Comparison of ENCODE assay signal across 21 cellular contexts in the genomic region with DNA sequence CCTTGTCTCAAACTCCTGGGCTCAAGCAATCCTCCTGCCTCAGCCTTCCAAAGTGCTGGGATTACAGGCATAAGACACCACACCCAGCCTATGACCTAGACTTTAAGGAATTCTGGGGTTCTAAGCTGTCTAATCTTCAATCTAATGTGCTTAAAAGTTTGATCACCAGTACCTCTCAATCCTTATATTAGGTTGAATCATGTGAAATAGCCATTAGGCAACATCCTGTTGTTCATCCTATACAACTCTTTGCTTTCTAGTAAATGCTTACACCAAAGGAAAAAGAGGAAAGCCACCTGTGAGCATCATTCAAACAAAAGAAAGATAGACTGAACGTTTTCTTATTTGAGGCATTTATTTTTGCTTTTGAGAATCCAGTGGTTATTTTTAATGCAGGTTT. TPM values are rescaled to one million over a fixed set of nuclear protein-coding genes. Genes with fewer than 3 reads are reported as not detected.
A peak's percentile ranks its signal among the peaks of the same experiment; 100 is the strongest.
DNase-seq lines count a peak whose midpoint lies in the region; ATAC-seq, FAIRE-seq and TF ChIP-seq lines count a peak whose summit lies in the region.
"Had no signal": no experiment of that assay in that cellular context is flagged by ENCODE, and none has a peak within 500 bp of the region (broad histone marks: within the 10 kb centered on the region; RNA-seq: fewer than 3 reads in every experiment).

No MANE protein-coding gene starts in this region.

- ATAC-seq in gastrocnemius medialis = no peak
- no peak for ATAC-seq in HG02678 (IDR thresholded peaks at IDR 0.05; ENCODE audit: unreplicated experiment)
- ATAC-seq in GM18868 (IDR thresholded peaks at IDR 0.05; ENCODE audit: unreplicated experiment) = no peak
- ATAC-seq: GM12878, K562 had no signal

- no peak for TF ChIP-seq POLR2A in gastrocnemius medialis (IDR thresholded peaks at IDR 0.05)

- H3K27ac Mint-ChIP-seq in chondrocyte (ENCODE audit: unreplicated experiment) = no peak overlapping the region
- H3K27ac Mint-ChIP-seq: B cell had no signal

- H3K36me3 ChIP-seq in HEK293 (ENCODE audit: control insufficient read depth in 2 of 2, insufficient read depth in 1 of 2, low read length in 2 of 2) (no peaks in the 10 kb centered on the region), bronchial epithelial cell (ENCODE audit: control insufficient read depth, insufficient read depth, low read length) (no peaks in the 10 kb centered on the region), gastrocnemius medialis (peaks cover 0 to 72% of the 10 kb centered on the region in 2 donors)

- TF ChIP-seq CTCF in HEK293 (tag by site-specific recombination; IDR thresholded peaks at IDR 0.05) = no peak
- TF ChIP-seq CTCF in bronchial epithelial cell (IDR thresholded peaks at IDR 0.05; ENCODE audit: insufficient read depth, low read length, severe bottlenecking) = no peak
- TF ChIP-seq CTCF in gastrocnemius medialis (IDR thresholded peaks at IDR 0.05 in 4 of 5, conservative IDR thresholded peaks at IDR 0.05 in 1 of 5) = no peak
- no peak for TF ChIP-seq CTCF in chondrocyte (IDR thresholded peaks at IDR 0.05)

- in situ Hi-C loops in gastrocnemius medialis (cut with MboI; ENCODE audit: low sequenced_read_pairs in 4 of 4) = no loop called here

- POLR2A ChIA-PET in HEK293 (lab: Yijun Ruan, JAX) = no interaction called here

- no peaks in the 10 kb centered on the region for H3K4me1 Mint-ChIP-seq in chondrocyte (ENCODE audit: low read depth)

- H3K4me1 ChIP-seq in HEK293 (ENCODE audit: control insufficient read depth, insufficient read depth, low read length) (0 out of 2 replicates have a peak, but pooled peaks cover 5% of the 10 kb centered on the region), gastrocnemius medialis (no peaks in the 10 kb centered on the region)

- H3K36me3 Mint-ChIP-seq in chondrocyte (ENCODE audit: low read depth) = no peaks in the 10 kb centered on the region

- CTCF ChIA-PET in HEK293 (lab: Yijun Ruan, JAX) = interaction anchor here (2.1 kb wide), 1 partner anchor 20 kb away, joined by 11 read pairs; no protein-coding TSS in a partner anchor

- H3K27ac ChIP-seq in HEK293 (ENCODE audit: extremely low read depth, low read depth, low read length) (no peak overlapping the region), gastrocnemius medialis (peak overlapping the region; percentile 21 to 49 (median 36))

- DNase-seq in ELR (ENCODE audit: low read depth) = peak; percentile 62
- peak; percentile 63 for DNase-seq in bronchial epithelial cell (ENCODE audit: low read depth)
- DNase-seq in gastrocnemius medialis = no peak
- no peak for DNase-seq in chondrocyte (ENCODE audit: low spot score)
- DNase-seq: COR-L47, DMS 273 treated with DMSO at 0.1 percent for 48 hours, DND-41, GF-D8, H7, NCI-H1105 treated with DMSO at 0.1 percent for 48 hours, NCI-H1694, OCI-M1, RPMI8226, T-helper 1 cell had no signal

- intact Hi-C loops in gastrocnemius medialis (cut with DNase I; ENCODE audit: low total_unique reads) = no loop called here

- no peaks in the 10 kb centered on the region for H3K27me3 Mint-ChIP-seq in chondrocyte (ENCODE audit: low read depth)
- H3K27me3 Mint-ChIP-seq: B cell had no signal

- no peaks in the 10 kb centered on the region for H3K9me3 Mint-ChIP-seq in chondrocyte (ENCODE audit: low read depth)

- no peak overlapping the region for H3K4me3 Mint-ChIP-seq in chondrocyte (ENCODE audit: unreplicated experiment)
- H3K4me3 Mint-ChIP-seq: B cell had no signal

- H3K9me3 ChIP-seq in HEK293 (ENCODE audit: control insufficient read depth, insufficient read depth, low read depth, low read length) (no peaks in the 10 kb centered on the region), gastrocnemius medialis (no peaks in the 10 kb centered on the region)

- H3K4me3 ChIP-seq in HEK293 (ENCODE audit: low read depth, low read length) (no peak overlapping the region), bronchial epithelial cell (ENCODE audit: low read depth, low read length) (no peak overlapping the region), gastrocnemius medialis (no peak overlapping the region)
- H3K4me3 ChIP-seq: GM12878, K562 had no signal

- FAIRE-seq in bronchial epithelial cell (lab: Jason Lieb, UNC) = no peak
- FAIRE-seq: GM12878, GM19239, K562 had no signal

- H3K27me3 ChIP-seq in bronchial epithelial cell (ENCODE audit: control insufficient read depth, insufficient read depth, low read length) (no peaks in the 10 kb centered on the region), gastrocnemius medialis (no peaks in the 10 kb centered on the region)

TF ChIP-seq in HEK293, 187 proteins besides CTCF, POLR2A, EP300 and RAD21:
- TF ChIP-seq, protein P1, sequence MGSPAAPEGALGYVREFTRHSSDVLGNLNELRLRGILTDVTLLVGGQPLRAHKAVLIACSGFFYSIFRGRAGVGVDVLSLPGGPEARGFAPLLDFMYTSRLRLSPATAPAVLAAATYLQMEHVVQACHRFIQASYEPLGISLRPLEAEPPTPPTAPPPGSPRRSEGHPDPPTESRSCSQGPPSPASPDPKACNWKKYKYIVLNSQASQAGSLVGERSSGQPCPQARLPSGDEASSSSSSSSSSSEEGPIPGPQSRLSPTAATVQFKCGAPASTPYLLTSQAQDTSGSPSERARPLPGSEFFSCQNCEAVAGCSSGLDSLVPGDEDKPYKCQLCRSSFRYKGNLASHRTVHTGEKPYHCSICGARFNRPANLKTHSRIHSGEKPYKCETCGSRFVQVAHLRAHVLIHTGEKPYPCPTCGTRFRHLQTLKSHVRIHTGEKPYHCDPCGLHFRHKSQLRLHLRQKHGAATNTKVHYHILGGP (tag by site-specific recombination; IDR thresholded peaks at IDR 0.05) = 0 out of 2 replicates have a peak, but pooled peaks have one; percentile 28
- TF ChIP-seq ZNF664 (tag by site-specific recombination; IDR thresholded peaks at IDR 0.05) (no peak), ZNF16 (tag by site-specific recombination; IDR thresholded peaks at IDR 0.05; ENCODE audit: low read depth) (no peak), ZNF155 (tag by site-specific recombination; IDR thresholded peaks at IDR 0.05) (no peak)

RNA-seq across cellular contexts. Expression of gene ATOH7, which starts 56.0 kb away (rescaled TPM):
- total RNA-seq in bronchial epithelial cell (under 0.01 TPM in 1 of 2 replicates, not detected in the other), gastrocnemius medialis (not detected), chondrocyte (not detected in 3 replicates)
- total RNA-seq: B cell, GM12878, H7, K562 had no signal

Comparison
In these comparisons a context has a peak if more than half of its experiments do, and no peak if none do; other contexts are left out.
1. DNase-seq: peak in ELR (single experiment) and bronchial epithelial cell (single experiment); none in gastrocnemius medialis (0 of 2) and chondrocyte (single experiment).